ENCODE assay signal across 20 cellular contexts in the genomic region with DNA sequence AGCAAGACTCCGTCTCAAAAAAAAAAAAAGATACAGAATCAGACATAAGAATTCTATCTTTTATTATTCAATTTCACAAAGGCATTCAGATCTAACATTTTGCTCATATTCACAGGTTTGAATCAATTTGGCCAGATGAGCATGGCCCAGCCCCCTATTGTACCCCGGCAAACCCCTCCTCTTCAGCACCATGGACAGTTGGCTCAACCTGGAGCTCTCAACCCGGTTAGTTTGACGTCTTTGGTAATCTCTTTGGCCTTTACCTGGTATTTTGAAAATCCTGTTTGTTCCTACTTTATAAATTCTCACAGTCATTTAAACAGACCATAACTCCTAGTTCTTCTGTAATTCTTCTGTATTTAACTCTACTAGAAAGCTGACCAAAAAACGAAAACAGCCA.
"Had no signal": no experiment of that assay in that cellular context is flagged by ENCODE, and none has a peak within 500 bp of the region (broad histone marks: within the 10 kb centered on the region; RNA-seq: fewer than 3 reads in every experiment).

No MANE protein-coding gene starts in this region.

- H3K27me3 Mint-ChIP-seq: naive B cell had no signal

- H3K4me1 ChIP-seq: left ventricle myocardium inferior had no signal

- H3K4me3 ChIP-seq: coronary artery, left ventricle myocardium inferior, mucosa of descending colon had no signal

- ATAC-seq: mucosa of descending colon had no signal

- H3K27ac ChIP-seq: brain microvascular endothelial cell, coronary artery, left ventricle myocardium inferior, WERI-Rb-1 had no signal

- H3K27me3 ChIP-seq: brain microvascular endothelial cell had no signal

- H3K9me3 ChIP-seq: left ventricle myocardium inferior, mucosa of descending colon had no signal

- H3K4me3 Mint-ChIP-seq: immature natural killer cell, naive B cell had no signal

- DNase-seq: activated CD4-positive, alpha-beta T cell treated with anti-CD3 and anti-CD28 coated beads for 1 hour; activated CD4-positive, alpha-beta T cell treated with anti-CD3 and anti-CD28 coated beads, Interleukin-2, amount 50 U/mL, for 48 hours; activated gamma-delta T cell treated with Interleukin-2 at 50 U/mL for 16 hours; aorta; brain microvascular endothelial cell; central memory CD4-positive, alpha-beta T cell; head of caudate nucleus; immature natural killer cell; kidney glomerular epithelial cell; left ventricle myocardium inferior; mesenchymal stem cell; mucosa of descending colon; naive B cell; stimulated activated CD4-positive, alpha-beta T cell treated with anti-CD3 and anti-CD28 coated beads, Interleukin-12 subunit alpha, Interleukin-12 subunit beta, amount 100 ng/mL, for 4 hours; stimulated activated CD4-positive, alpha-beta T cell treated with anti-CD3 and anti-CD28 coated beads, Interleukin-1b, Interleukin-23, amount 100 ng/mL, for 48 hours; stimulated activated CD8-positive, alpha-beta memory T cell treated with anti-CD3 and anti-CD28 coated beads, Interleukin-4, amount 100 ng/mL, for 48 hours; stimulated activated naive CD4-positive, alpha-beta T cell; SW 1271; WERI-Rb-1 had no signal

- H3K9me3 Mint-ChIP-seq: immature natural killer cell, naive B cell had no signal
